ENCODE assay signal across 7 cellular contexts in the genomic region with DNA sequence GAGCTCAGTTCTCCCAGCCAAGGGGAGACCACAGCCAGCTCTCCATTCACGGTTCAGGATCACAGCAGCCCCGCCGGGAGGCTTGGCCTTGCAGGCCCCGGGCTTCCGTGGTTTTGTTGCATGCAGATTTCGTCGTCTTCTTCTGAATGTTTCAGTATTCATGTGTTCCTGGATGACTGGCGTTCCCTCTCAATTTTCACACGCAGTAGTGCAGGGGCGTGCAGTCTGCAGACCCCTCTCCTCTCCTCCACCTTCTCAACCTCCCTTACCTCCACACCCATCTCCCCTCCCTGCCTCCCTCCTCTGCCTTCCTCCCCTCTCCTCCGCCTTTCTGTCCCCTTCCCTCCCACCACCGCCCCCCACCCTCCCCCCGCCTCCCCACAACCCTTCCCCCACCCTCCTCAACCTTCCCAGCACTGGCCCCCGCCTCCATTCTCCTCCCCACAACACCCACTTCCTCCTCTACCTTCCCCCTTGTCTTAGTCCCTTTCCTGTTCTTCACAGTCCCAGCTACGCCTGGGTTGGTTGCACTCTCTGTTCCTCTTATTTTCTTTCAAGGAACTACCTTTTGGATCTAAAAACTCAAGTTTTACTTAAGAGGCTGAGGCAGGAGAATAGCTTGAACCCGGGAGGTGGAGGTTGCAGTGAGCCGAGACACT. TPM values are rescaled to one million over a fixed set of nuclear protein-coding genes. Genes with fewer than 3 reads are reported as not detected.
A peak's percentile ranks its signal among the peaks of the same experiment; 100 is the strongest.
DNase-seq lines count a peak whose midpoint lies in the region; ATAC-seq and TF ChIP-seq lines count a peak whose summit lies in the region.

No MANE protein-coding gene starts in this region.

- H3K27ac ChIP-seq in OCI-LY7 (ENCODE audit: low read depth, low read length, poor library complexity, severe bottlenecking) (no peak overlapping the region), colonic mucosa (peak overlapping the region; percentile 34)

- H3K9ac ChIP-seq in colonic mucosa (ENCODE audit: low read depth in 2 of 2, low read length in 2 of 2): no peak overlapping the region

- BruUV-seq in OCI-LY7 (replicated peaks; lab: Mats Ljungman, UMichigan): no TSS peak

- H3K4me3 ChIP-seq in OCI-LY7 (ENCODE audit: low read depth, low read length, poor library complexity, severe bottlenecking) (no peak overlapping the region), colonic mucosa (no peak overlapping the region)

- ATAC-seq in GM21447 (IDR thresholded peaks at IDR 0.05; ENCODE audit: unreplicated experiment): peak; percentile 49

- H3K9me3 ChIP-seq in OCI-LY7 (ENCODE audit: low read length) (no peaks in the 10 kb centered on the region), colonic mucosa (no peaks in the 10 kb centered on the region)

- peak; percentile 40 for DNase-seq in OCI-LY7 (ENCODE audit: low spot score)
- no peak for DNase-seq in colonic mucosa
- DNase-seq in stimulated activated CD4-positive, alpha-beta T cell treated with anti-CD3 and anti-CD28 coated beads, Interleukin-15, amount 100 ng/mL, for 24 hours: peak; percentile 76
- no peak for DNase-seq in LoVo (ENCODE audit: low spot score)
- no peak for DNase-seq in hepatic stellate cell (ENCODE audit: low spot score)
- DNase-seq in NCI-H1694 (lab: John Stamatoyannopoulos, UW): no peak

- TF ChIP-seq CTCF in OCI-LY7 (conservative IDR thresholded peaks at IDR 0.05; ENCODE audit: low read length) (no peak), colonic mucosa (IDR thresholded peaks at IDR 0.05) (no peak)

- H3K27me3 ChIP-seq in colonic mucosa: no peaks in the 10 kb centered on the region

- H3K4me2 ChIP-seq in OCI-LY7 (ENCODE audit: low read length): peak overlapping the region; percentile 3; the same call in 1 of the 2 replicates

- H3K4me1 ChIP-seq in OCI-LY7 (ENCODE audit: insufficient read depth, low read length, poor library complexity, severe bottlenecking) (peaks cover 21% of the 10 kb centered on the region), colonic mucosa (peaks cover 2% of the 10 kb centered on the region)

- H3K79me2 ChIP-seq in OCI-LY7 (ENCODE audit: insufficient read depth, low read depth, low read length): no peaks in the 10 kb centered on the region

- no peaks in the 10 kb centered on the region for H4K20me1 ChIP-seq in OCI-LY7 (ENCODE audit: insufficient read depth, low read length)

- POLR2A ChIA-PET in OCI-LY7 (lab: Charles Lee): no interaction called here

- CTCF ChIA-PET in OCI-LY7 (lab: Charles Lee; ENCODE audit: unreplicated experiment): no interaction called here

- H2AFZ ChIP-seq in OCI-LY7 (ENCODE audit: low read length): no peak overlapping the region

- intact Hi-C loops in OCI-LY7 (cut with micrococcal nuclease; ENCODE audit: unreplicated experiment) (no loop called here), colonic mucosa (cut with DNase I) (no loop called here)

- no peaks in the 10 kb centered on the region for H3K9me2 ChIP-seq in OCI-LY7 (ENCODE audit: insufficient read depth, low read length)

- no peaks in the 10 kb centered on the region for H3K36me3 ChIP-seq in OCI-LY7 (ENCODE audit: insufficient read depth, low read length)
- H3K36me3 ChIP-seq in colonic mucosa: no peaks in the 10 kb centered on the region

RNA-seq across cellular contexts. Expression of a gene that starts 8.4 kb away (rescaled TPM):
- 13.2 and 17.9 TPM in 2 replicates for total RNA-seq in OCI-LY7 (2014; rRNA removed; shearing (Covaris generic))
- total RNA-seq in OCI-LY7 (2022) (41.1 and 41.2 TPM in 2 replicates), colonic mucosa (10 to 100 TPM; 10.7 to 25.3 TPM)

Comparison
In these comparisons a context has a peak if more than half of its experiments do, and no peak if none do; other contexts are left out.
1. DNase-seq: peak in OCI-LY7 (single experiment) and stimulated activated CD4-positive, alpha-beta T cell treated with anti-CD3 and anti-CD28 coated beads, Interleukin-15, amount 100 ng/mL, for 24 hours (single experiment); none in colonic mucosa (single experiment), LoVo (single experiment), hepatic stellate cell (single experiment) and NCI-H1694 (single experiment).